Comparison of ENCODE assay signal across 8 cellular contexts in genomic region chr14:65414961-65415589, GRCh38. TPM values are rescaled to one million over a fixed set of nuclear protein-coding genes. Genes with fewer than 3 reads are reported as not detected.
A peak's percentile ranks its signal among the peaks of the same experiment; 100 is the strongest.
DNase-seq lines count a peak whose midpoint lies in the region; ATAC-seq and TF ChIP-seq lines count a peak whose summit lies in the region.

No MANE protein-coding gene starts in this region.

- H3K9me3 ChIP-seq in naive thymus-derived CD4-positive, alpha-beta T cell (ENCODE audit: control insufficient read depth in 2 of 3, low read length in 3 of 3), result no peaks in the 10 kb centered on the region

- CTCF ChIA-PET in naive thymus-derived CD4-positive, alpha-beta T cell (lab: Charles Lee), result interaction anchor here (0.6 to 5.3 kb wide), 34 partner anchors 9 to 1875 kb away, joined by 3 to 81 read pairs (median 4); no protein-coding TSS in a partner anchor

- H3K4me3 Mint-ChIP-seq in naive thymus-derived CD4-positive, alpha-beta T cell, result peak overlapping the region; percentile 6 to 99 (median 80)

- TF ChIP-seq CTCF in GM06990 (IDR thresholded peaks at IDR 0.05; ENCODE audit: insufficient read depth, low read length, poor library complexity, severe bottlenecking), result peak; percentile 45
- peak; percentile 61 for TF ChIP-seq CTCF in choroid plexus epithelial cell (conservative IDR thresholded peaks at IDR 0.05; ENCODE audit: low read depth, low read length)

- H3K27ac ChIP-seq in naive thymus-derived CD4-positive, alpha-beta T cell (ENCODE audit: low read depth, low read length), result no peak overlapping the region

- H3K9me3 Mint-ChIP-seq in naive thymus-derived CD4-positive, alpha-beta T cell, result no peaks in the 10 kb centered on the region

- no peak for ATAC-seq in naive thymus-derived CD4-positive, alpha-beta T cell
- ATAC-seq in GM21529 (IDR thresholded peaks at IDR 0.05; ENCODE audit: unreplicated experiment), result no peak

- H3K27me3 ChIP-seq in GM06990 (replicated peaks; ENCODE audit: control insufficient read depth, insufficient read depth, low read length), result no peaks in the 10 kb centered on the region
- no peaks in the 10 kb centered on the region for H3K27me3 ChIP-seq in naive thymus-derived CD4-positive, alpha-beta T cell (ENCODE audit: control insufficient read depth in 2 of 2, insufficient read depth in 2 of 2, low read length in 2 of 2)

- POLR2A ChIA-PET in naive thymus-derived CD4-positive, alpha-beta T cell (lab: Charles Lee), result interaction anchor here (0.6 to 1.2 kb wide), 8 partner anchors 9 to 654 kb away, joined by 3 to 5 read pairs (median 3); no protein-coding TSS in a partner anchor

- DNase-seq in AML-193 (lab: John Stamatoyannopoulos, UW) (peak; percentile 38 to 41), GM06990 (ENCODE audit: extremely low read depth, insufficient read length) (no peak), NCI-H69 (lab: John Stamatoyannopoulos, UW) (peak; percentile 63), choroid plexus epithelial cell (ENCODE audit: low read depth) (peak; percentile 68), NCI-H2107 (lab: John Stamatoyannopoulos, UW) (no peak)
- DNase-seq in naive thymus-derived CD4-positive, alpha-beta T cell, result peak in 7 of 9 donors; percentile 7 to 43 (median 36)
- no peak for DNase-seq in activated naive CD4-positive, alpha-beta T cell treated with anti-CD3 and anti-CD28 coated beads, Interleukin-2, amount 50 U/mL, for 16 hours

- H3K4me3 ChIP-seq in GM06990 (replicated peaks; ENCODE audit: low read depth, low read length) (peak overlapping the region; percentile 87), choroid plexus epithelial cell (ENCODE audit: low read depth, low read length) (no peak overlapping the region)
- H3K4me3 ChIP-seq in naive thymus-derived CD4-positive, alpha-beta T cell (ENCODE audit: low read length), result no peak overlapping the region

- H3K27me3 Mint-ChIP-seq in naive thymus-derived CD4-positive, alpha-beta T cell, result no peaks in the 10 kb centered on the region

- peaks cover 32 to 63% (median 54%) of the 10 kb centered on the region in 7 donors for H3K4me1 Mint-ChIP-seq in naive thymus-derived CD4-positive, alpha-beta T cell

- intact Hi-C loops in naive thymus-derived CD4-positive, alpha-beta T cell (cut with micrococcal nuclease), result loop anchor here (1.0 to 10.0 kb wide), 15 partner anchors 113 to 1947 kb away; partner anchors contain the start of genes EIF2S1 (in 1 of the 2), GPHN (in 1 of the 2) and PALS1 (in 1 of the 2)

- H3K27ac Mint-ChIP-seq in naive thymus-derived CD4-positive, alpha-beta T cell, result peak overlapping the region in 1 of 9 donors; percentile 76

- H3K36me3 ChIP-seq in GM06990 (ENCODE audit: control insufficient read depth, insufficient read depth, low read length), result no peaks in the 10 kb centered on the region
- peaks cover 0 to 12% (median 0%) of the 10 kb centered on the region in 3 experiments for H3K36me3 ChIP-seq in naive thymus-derived CD4-positive, alpha-beta T cell (ENCODE audit: control insufficient read depth in 2 of 3, insufficient read depth in 3 of 3, low read length in 3 of 3)

- peaks cover 0 to 21% of the 10 kb centered on the region in 2 donors for H3K4me1 ChIP-seq in naive thymus-derived CD4-positive, alpha-beta T cell (ENCODE audit: control insufficient read depth in 2 of 2, insufficient read depth in 2 of 2, low read length in 2 of 2)

- H3K36me3 Mint-ChIP-seq in naive thymus-derived CD4-positive, alpha-beta T cell, result peaks cover 0 to 5% (median 0%) of the 10 kb centered on the region in 5 donors

RNA-seq across cellular contexts. Expression of gene FUT8, which starts 2.5 kb away (rescaled TPM):
- total RNA-seq in naive thymus-derived CD4-positive, alpha-beta T cell, result 100 to 1,000 TPM in 1 of 5 experiments, 10 to 100 TPM in 4; 38.4 to 107 (median 43.4) TPM
- 10 to 100 TPM; 11.1 to 11.2 TPM for polyA plus RNA-seq in naive thymus-derived CD4-positive, alpha-beta T cell

Comparison
In these comparisons a context has a peak if more than half of its experiments do, and no peak if none do; other contexts are left out.
1. DNase-seq: peak in AML-193 (2 of 2), NCI-H69 (single experiment), choroid plexus epithelial cell (single experiment) and naive thymus-derived CD4-positive, alpha-beta T cell (7 of 9); none in GM06990 (single experiment), activated naive CD4-positive, alpha-beta T cell treated with anti-CD3 and anti-CD28 coated beads, Interleukin-2, amount 50 U/mL, for 16 hours (single experiment) and NCI-H2107 (single experiment).